11 cellular contexts compared by ENCODE assay signal in the genomic region with DNA sequence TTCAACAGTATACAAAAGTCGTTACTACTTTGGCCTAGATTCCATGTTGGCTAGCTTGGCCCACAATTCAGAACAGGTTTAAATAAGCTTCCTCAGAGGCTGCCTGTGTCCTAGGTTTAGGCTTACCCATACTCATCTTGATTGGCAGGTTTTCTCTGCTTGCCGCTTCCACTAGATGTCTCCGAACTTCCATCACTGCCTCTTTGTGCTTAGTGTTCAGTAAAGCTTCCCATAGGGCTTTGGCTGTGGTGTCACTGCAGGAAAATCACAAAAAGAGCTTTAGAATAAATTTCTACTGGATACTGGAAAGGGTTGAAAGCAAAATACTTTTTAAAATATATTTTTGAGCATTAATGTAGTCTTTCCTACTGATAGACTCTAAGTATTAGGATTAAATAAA. TPM values are rescaled to one million over a fixed set of nuclear protein-coding genes. Genes with fewer than 3 reads are reported as not detected.
DNase-seq lines count a peak whose midpoint lies in the region; ATAC-seq, FAIRE-seq and TF ChIP-seq lines count a peak whose summit lies in the region.
"Had no signal": no experiment of that assay in that cellular context is flagged by ENCODE, and none has a peak within 500 bp of the region (broad histone marks: within the 10 kb centered on the region; RNA-seq: fewer than 3 reads in every experiment).

No MANE protein-coding gene starts in this region.

- DNase-seq in BJ (ENCODE audit: low read depth) (no peak), KBM-7 (peak; percentile 15), K562 (ENCODE audit: extremely low read depth in 1 of 4, low spot score in 3 of 4) (peak in 3 of 4 experiments; percentile 17 to 33 (median 28)), keratinocyte (ENCODE audit: low read depth, low spot score) (no peak), DMS153 treated with DMSO at 0.1 percent for 48 hours (lab: John Stamatoyannopoulos, UW; ENCODE audit: unreplicated experiment) (no peak), aorta (no peak)
- DNase-seq in activated CD4-positive, alpha-beta T cell treated with anti-CD3 and anti-CD28 coated beads, Interleukin-2, amount 50 U/mL, for 48 hours, result no peak
- DNase-seq: activated T-cell treated with anti-CD3 and anti-CD28 coated beads, Interleukin-2, amount 50 U/mL, for 1 hour; ovary had no signal

- no peak overlapping the region for H3K4me3 ChIP-seq in BJ (ENCODE audit: low read depth, low read length)
- no peak overlapping the region for H3K4me3 ChIP-seq in K562
- H3K4me3 ChIP-seq in keratinocyte (ENCODE audit: control insufficient read depth in 2 of 3, extremely low read depth in 1 of 3, insufficient read depth in 2 of 3, low read depth in 1 of 3, low read length in 3 of 3), result no peak overlapping the region
- H3K4me3 ChIP-seq in aorta (ENCODE audit: low read length in 2 of 2), result no peak overlapping the region
- H3K4me3 ChIP-seq: ovary had no signal

- H3K9ac ChIP-seq in K562 (ENCODE audit: insufficient read depth in 1 of 2, low read depth in 2 of 2, low read length in 2 of 2) (no peak overlapping the region), keratinocyte (ENCODE audit: control insufficient read depth, extremely low read depth, insufficient read depth, low read length) (no peak overlapping the region)

- POLR2A ChIA-PET in BJ (lab: Charles Lee) (interaction anchor here (0.7 kb wide), 1 partner anchor 749 kb away, joined by 3 read pairs; no protein-coding TSS in a partner anchor), K562 (lab: Yijun Ruan, JAX) (no interaction called here)

- ATAC-seq in K562, result peak; percentile 84
- ATAC-seq in aorta (ENCODE audit: low FRiP score), result no peak
- no peak for ATAC-seq in GM18909 (IDR thresholded peaks at IDR 0.05; ENCODE audit: poor library complexity, unreplicated experiment)

- H3K79me2 ChIP-seq in K562 (ENCODE audit: control insufficient read depth, insufficient read depth, low read length), result peaks cover 2% of the 10 kb centered on the region; the same call in 1 of the 3 replicates
- H3K79me2 ChIP-seq in keratinocyte (ENCODE audit: control insufficient read depth, insufficient read depth, low read length), result no peaks in the 10 kb centered on the region

- H3K9me3 ChIP-seq in K562 (replicated peaks; ENCODE audit: control insufficient read depth, insufficient read depth, low read depth, low read length) (no peaks in the 10 kb centered on the region), keratinocyte (ENCODE audit: control insufficient read depth, low read depth, low read length) (no peaks in the 10 kb centered on the region), aorta (ENCODE audit: control insufficient read depth, low read length) (no peaks in the 10 kb centered on the region)
- H3K9me3 ChIP-seq: ovary had no signal

- TF ChIP-seq CTCF in BJ (IDR thresholded peaks at IDR 0.05; ENCODE audit: insufficient read depth, low read depth, low read length) (0 out of 2 replicates have a peak, but pooled peaks have one; percentile 11), K562 (IDR thresholded peaks at IDR 0.05 in 2 of 3, conservative IDR thresholded peaks at IDR 0.05 in 1 of 3; ENCODE audit: insufficient read depth in 2 of 3, low read depth in 1 of 3, low read length in 3 of 3) (peak; percentile 17 to 46 (median 23); a peak in 3 of 6 replicates), keratinocyte (optimal IDR thresholded peaks at IDR 0.05 in 1 of 3, IDR thresholded peaks at IDR 0.05 in 1 of 3, conservative IDR thresholded peaks at IDR 0.05 in 1 of 3; ENCODE audit: extremely low read depth in 1 of 3, insufficient read depth in 2 of 3, low read length in 3 of 3) (peak in 2 of 3 experiments; percentile 11 to 55)

- TF ChIP-seq POLR2A in K562 (conservative IDR thresholded peaks at IDR 0.05), result no peak

- in situ Hi-C loops in KBM-7 (cut with MboI; ENCODE audit: low pct_unique_long_range_greater_than_20kb, low sequenced_read_pairs) (no loop called here), K562 (cut with MboI) (no loop called here)

- dilution Hi-C loops in keratinocyte (cut with MboI; ENCODE audit: extremely low pct_ligation_motif_present, low sequenced_read_pairs), result no loop called here

- H3K9me1 ChIP-seq in K562 (ENCODE audit: control insufficient read depth, insufficient read depth, low read length) (no peaks in the 10 kb centered on the region), keratinocyte (ENCODE audit: control insufficient read depth, extremely low read depth, insufficient read depth, low read length) (no peaks in the 10 kb centered on the region)

- TF ChIP-seq RAD21 in K562 (CRISPR knock-in tag; conservative IDR thresholded peaks at IDR 0.05 in 1 of 2, IDR thresholded peaks at IDR 0.05 in 1 of 2), result peak in 1 of 2 experiments; percentile 51; a peak in 2 of 4 replicates

- TF ChIP-seq EP300 in K562 (IDR thresholded peaks at IDR 0.05; ENCODE audit: low read length), result no peak

- CTCF ChIA-PET in BJ (lab: Yijun Ruan, JAX), result interaction anchor here (0.5 to 0.9 kb wide), 2 partner anchors 298 to 302 kb away, joined by 3 to 4 read pairs; no protein-coding TSS in a partner anchor
- CTCF ChIA-PET in K562 (lab: Yijun Ruan, JAX; ENCODE audit: low intra/inter-chr PET ratio), result no interaction called here

- FAIRE-seq in K562 (lab: Jason Lieb, UNC) (no peak), keratinocyte (lab: Jason Lieb, UNC) (no peak)
- FAIRE-seq: endometrium had no signal

- H3K4me2 ChIP-seq in K562 (ENCODE audit: insufficient read depth, low read length) (no peak overlapping the region), keratinocyte (ENCODE audit: control insufficient read depth, extremely low read depth, insufficient read depth, low read depth, low read length) (no peak overlapping the region)

- intact Hi-C loops in K562 (cut with micrococcal nuclease) (no loop called here), aorta (cut with DNase I) (no loop called here)

- BruUV-seq in K562 (replicated peaks; lab: Mats Ljungman, UMichigan), result no TSS peak

- H4K20me1 ChIP-seq in K562 (replicated peaks; ENCODE audit: control insufficient read depth, insufficient read depth, low read length) (no peaks in the 10 kb centered on the region), keratinocyte (ENCODE audit: control insufficient read depth, extremely low read depth, insufficient read depth, low read length) (no peaks in the 10 kb centered on the region)

- H2AFZ ChIP-seq in K562 (ENCODE audit: low read depth, low read length) (no peak overlapping the region), keratinocyte (ENCODE audit: control insufficient read depth, low read length) (no peak overlapping the region)

- no peaks in the 10 kb centered on the region for H3K27me3 ChIP-seq in BJ (ENCODE audit: control insufficient read depth, insufficient read depth, low read length)
- no peaks in the 10 kb centered on the region for H3K27me3 ChIP-seq in K562 (ENCODE audit: control insufficient read depth in 2 of 2, insufficient read depth in 2 of 2, low read length in 2 of 2)
- no peaks in the 10 kb centered on the region for H3K27me3 ChIP-seq in keratinocyte (ENCODE audit: control insufficient read depth, extremely low read depth, insufficient read depth, low read length)
- H3K27me3 ChIP-seq in aorta (ENCODE audit: control insufficient read depth in 1 of 2, insufficient read depth in 2 of 2, low read length in 1 of 2), result no peaks in the 10 kb centered on the region
- H3K27me3 ChIP-seq: ovary had no signal

- H3K36me3 ChIP-seq in BJ (ENCODE audit: control insufficient read depth, insufficient read depth, low read length) (no peaks in the 10 kb centered on the region), K562 (ENCODE audit: control insufficient read depth, insufficient read depth, low read length) (0 out of 3 replicates have a peak, but pooled peaks cover 8% of the 10 kb centered on the region), keratinocyte (ENCODE audit: control insufficient read depth in 2 of 2, extremely low read depth in 1 of 2, insufficient read depth in 2 of 2, low read length in 2 of 2) (no peaks in the 10 kb centered on the region), aorta (ENCODE audit: control insufficient read depth in 1 of 2, insufficient read depth in 2 of 2, low read length in 1 of 2) (no peaks in the 10 kb centered on the region)
- H3K36me3 ChIP-seq: ovary had no signal

- WGBS in K562 (ENCODE audit: insufficient coverage, low coverage, missing lambda C conversion rate), result 76% methylated on average over 3 of the region's 3 CpGs
- WGBS in aorta, 2 donors, result 85 to 93% methylated on average over 3 of the region's 3 CpGs

- H3K4me1 ChIP-seq in K562 (replicated peaks in 1 of 2; ENCODE audit: control insufficient read depth in 2 of 2, insufficient read depth in 2 of 2, low read length in 2 of 2), result no peaks in the 10 kb centered on the region
- no peaks in the 10 kb centered on the region for H3K4me1 ChIP-seq in keratinocyte (ENCODE audit: control insufficient read depth, extremely low read depth, insufficient read depth, low read length)
- peaks cover 0 to 4% of the 10 kb centered on the region in 2 donors for H3K4me1 ChIP-seq in aorta (ENCODE audit: control insufficient read depth in 1 of 2, insufficient read depth in 2 of 2, low read length in 2 of 2)

- no peak overlapping the region for H3K27ac ChIP-seq in K562 (ENCODE audit: extremely low read depth, low read depth, low read length)
- no peak overlapping the region for H3K27ac ChIP-seq in keratinocyte (ENCODE audit: control insufficient read depth, insufficient read depth, low read length)
- H3K27ac ChIP-seq in aorta (ENCODE audit: low read depth in 1 of 2, low read length in 2 of 2), result no peak overlapping the region
- H3K27ac ChIP-seq: ovary had no signal

RNA-seq across cellular contexts. Expression of gene SCFD2, which starts 52.4 kb away (rescaled TPM):
- polyA plus RNA-seq in BJ (2011; rRNA removed) (14.8 and 17.4 TPM in 2 replicates), K562 (2011; rRNA removed) (18.1 and 24.4 TPM in 2 replicates), K562 (2014; fragmentation: Illumina TruSeq; extraction: Trizol) (17.2 and 20.7 TPM in 2 replicates), K562 (2014; fragmentation: Nextera tagmentation; extraction: Ambion mirVana) (1 to 10 TPM; 5.7 to 7.4 TPM), K562 (2014; rRNA removed) (19.9 and 23.9 TPM in 2 replicates), keratinocyte (13.9 to 16.7 TPM (median 16.1 TPM) in 3 replicates), aorta (1 to 10 TPM; 3.5 to 5.3 TPM)
- polyA minus RNA-seq in BJ (2011; rRNA and poly(A)+ RNA removed), result 35.3 and 44.2 TPM in 2 replicates
- total RNA-seq in K562 (2011; cell fraction: chromatin; rRNA removed; ENCODE audit: low replicate concordance), result 83.4 and 106 TPM in 2 replicates
- total RNA-seq in K562 (2011; cell fraction: nucleolus; rRNA removed), result 65.0 and 69.3 TPM in 2 replicates
- 53.5 and 63.7 TPM in 2 replicates for total RNA-seq in K562 (2011; cell fraction: nucleoplasm; rRNA removed)
- total RNA-seq in K562 (2014; rRNA removed) (30.3 and 32.6 TPM in 2 replicates), K562 (2014; rRNA removed; fragmentation: Illumina TruSeq; extraction: Trizol) (20.7 and 22.8 TPM in 2 replicates), K562 (2015; rRNA removed; fragmentation: Illumina TruSeq; extraction: Trizol) (26.2 and 29.2 TPM in 2 replicates), K562 (2021) (29.7 and 30.3 TPM in 2 replicates), aorta (10 to 100 TPM; 15.3 to 19.2 TPM)
- polyA plus RNA-seq in K562 (2011; cell fraction: cytosol; rRNA removed), result 18.7 and 32.1 TPM in 2 replicates
- 23.8 and 25.6 TPM in 2 replicates for polyA plus RNA-seq in K562 (2011; cell fraction: nucleus; rRNA removed)
- 12.4 and 21.9 TPM in 2 replicates for polyA plus RNA-seq in K562 (2012)
- polyA minus RNA-seq in K562 (2011; rRNA and poly(A)+ RNA removed), result 58.2 and 59.2 TPM in 2 replicates
- 14.2 and 21.4 TPM in 2 replicates for polyA minus RNA-seq in K562 (2011; cell fraction: cytosol; rRNA and poly(A)+ RNA removed)
- 79.8 and 98.5 TPM in 2 replicates for polyA minus RNA-seq in K562 (2011; cell fraction: nucleus; rRNA and poly(A)+ RNA removed)
- 10.7 TPM for polyA plus RNA-seq in keratinocyte (2011; ENCODE audit: low read depth)
- 11.8 and 12.1 TPM in 2 replicates for polyA plus RNA-seq in keratinocyte (2011; cell fraction: cytosol; rRNA removed)
- polyA plus RNA-seq in keratinocyte (2011; cell fraction: nucleus; rRNA removed), result 17.7 and 20.0 TPM in 2 replicates
- 7.8 and 14.4 TPM in 2 replicates for polyA plus RNA-seq in keratinocyte (2012; ENCODE audit: low replicate concordance)
- polyA minus RNA-seq in keratinocyte, result 41.1 to 43.4 TPM (median 42.5 TPM) in 3 replicates
- polyA minus RNA-seq in keratinocyte (2011; cell fraction: cytosol; rRNA and poly(A)+ RNA removed), result 13.0 TPM
- polyA minus RNA-seq in keratinocyte (2011; cell fraction: nucleus; rRNA and poly(A)+ RNA removed), result 30.4 and 43.8 TPM in 2 replicates

Comparison
In these comparisons a context has a peak if more than half of its experiments do, and no peak if none do; other contexts are left out.
1. DNase-seq: peak in KBM-7 (single experiment) and K562 (3 of 4); none in BJ (single experiment), keratinocyte (single experiment), activated CD4-positive, alpha-beta T cell treated with anti-CD3 and anti-CD28 coated beads, Interleukin-2, amount 50 U/mL, for 48 hours (0 of 2), DMS153 treated with DMSO at 0.1 percent for 48 hours (single experiment) and aorta (0 of 2).
2. Peak in every context shown above with its lines, with median percentiles within 50 percentile points of each other: CTCF ChIP-seq.